8 cellular contexts compared by ENCODE assay signal in genomic region chr6:43757966-43758616, GRCh38.
"Had no signal": no experiment of that assay in that cellular context is flagged by ENCODE, and none has a peak within 500 bp of the region (broad histone marks: within the 10 kb centered on the region; RNA-seq: fewer than 3 reads in every experiment).

No MANE protein-coding gene starts in this region.

- H3K4me1 ChIP-seq: transverse colon had no signal

- H3K4me1 Mint-ChIP-seq: activated CD4-positive, alpha-beta T cell treated with anti-CD3 and anti-CD28 coated beads, Interleukin-2, amount 10 ng/mL, durations not matched to agents 7 days and 5 days; natural killer cell had no signal

- H3K4me3 ChIP-seq: transverse colon had no signal

- H3K27me3 ChIP-seq: transverse colon had no signal

- ATAC-seq: natural killer cell had no signal

- H3K4me3 Mint-ChIP-seq: activated CD4-positive, alpha-beta T cell treated with anti-CD3 and anti-CD28 coated beads, Interleukin-2, amount 10 ng/mL, durations not matched to agents 7 days and 5 days; activated naive CD8-positive, alpha-beta T cell; natural killer cell; T-helper 1 cell treated with Interleukin-12 subunit alpha and Interleukin-12 subunit beta and Interleukin-4 antibody, amounts not matched to agents 30 μg/mL and 1 μg/mL, for 36 hours had no signal

- H3K36me3 Mint-ChIP-seq: activated naive CD8-positive, alpha-beta T cell; natural killer cell had no signal

- H3K36me3 ChIP-seq: transverse colon had no signal

- H3K27ac ChIP-seq: transverse colon had no signal

- H3K9me3 ChIP-seq: transverse colon had no signal

- H3K27me3 Mint-ChIP-seq: activated naive CD8-positive, alpha-beta T cell had no signal

- H3K27ac Mint-ChIP-seq: activated CD4-positive, alpha-beta T cell treated with anti-CD3 and anti-CD28 coated beads, Interleukin-2, amount 10 ng/mL, durations not matched to agents 7 days and 5 days; activated naive CD8-positive, alpha-beta T cell; natural killer cell; T-helper 1 cell treated with Interleukin-12 subunit alpha and Interleukin-12 subunit beta and Interleukin-4 antibody, amounts not matched to agents 30 μg/mL and 1 μg/mL, for 36 hours had no signal

- DNase-seq: activated CD4-positive, alpha-beta T cell treated with anti-CD3 and anti-CD28 coated beads, Interleukin-2, amount 10 ng/mL, durations not matched to agents 7 days and 5 days; activated CD4-positive, CD25-positive, alpha-beta regulatory T cell; activated effector memory CD4-positive, alpha-beta T cell treated with Interleukin-2 at 50 U/mL for 16 hours; hippocampal formation; natural killer cell; transverse colon had no signal

- H3K9me3 Mint-ChIP-seq: activated CD4-positive, alpha-beta T cell treated with anti-CD3 and anti-CD28 coated beads, Interleukin-2, amount 10 ng/mL, durations not matched to agents 7 days and 5 days; natural killer cell; T-helper 1 cell treated with Interleukin-12 subunit alpha and Interleukin-12 subunit beta and Interleukin-4 antibody, amounts not matched to agents 30 μg/mL and 1 μg/mL, for 36 hours had no signal
